In the genomic region with DNA sequence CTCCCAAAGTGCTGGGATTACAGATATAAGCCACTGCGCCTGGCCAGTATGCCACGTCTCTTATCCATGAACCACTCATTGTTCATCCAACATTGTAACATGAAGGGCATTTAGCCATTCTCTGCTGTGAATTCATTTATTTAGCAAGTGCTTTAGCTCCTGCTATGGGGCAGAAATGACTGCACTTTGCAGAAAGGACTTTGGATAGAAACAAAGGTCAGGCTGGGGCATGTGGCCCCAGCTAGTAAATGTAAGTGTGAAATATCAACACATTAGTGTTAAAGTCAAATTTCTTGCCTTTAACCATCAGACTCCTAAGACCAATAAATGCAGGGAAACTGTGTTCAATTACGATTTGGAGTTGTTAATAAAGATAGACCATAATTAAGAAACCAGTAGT, we compare ENCODE assay signal across 28 cellular contexts.
"Had no signal": no experiment of that assay in that cellular context is flagged by ENCODE, and none has a peak within 500 bp of the region (broad histone marks: within the 10 kb centered on the region; RNA-seq: fewer than 3 reads in every experiment).

No MANE protein-coding gene starts in this region.

- H3K9ac ChIP-seq: neural progenitor cell, parathyroid adenoma had no signal

- H3K9me3 Mint-ChIP-seq: natural killer cell; nephron; neural progenitor cell; stimulated activated effector memory CD8-positive, alpha-beta T cell treated with anti-CD3 and anti-CD28 coated beads, Interleukin-12 subunit alpha, Interleukin-12 subunit beta, amount 100 ng/mL, for 72 hours; stimulated activated naive CD8-positive, alpha-beta T cell treated with anti-CD3 and anti-CD28 coated beads, Interleukin-15, Interleukin-2, amounts not matched to agents 100 ng/mL and 50 ng/mL, for 24 hours had no signal

- H3K27ac ChIP-seq: neural progenitor cell, ovary, parathyroid adenoma, psoas muscle, skin epidermis, stomach, thoracic aorta, thyroid gland, tibial nerve, upper lobe of left lung, uterus had no signal

- H3K27me3 Mint-ChIP-seq: progenitor cell of endocrine pancreas had no signal

- H3K4me3 Mint-ChIP-seq: naive thymus-derived CD4-positive, alpha-beta T cell; natural killer cell; nephron; neural progenitor cell; stimulated activated effector memory CD8-positive, alpha-beta T cell treated with anti-CD3 and anti-CD28 coated beads, Interleukin-12 subunit alpha, Interleukin-12 subunit beta, amount 100 ng/mL, for 72 hours; stimulated activated naive B cell treated with anti-CD40 and anti-IgM and Interleukin-4, amounts not matched to agents 10 μg/mL and 1 μg/mL and 100 μg/mL, for 72 hours; stimulated activated naive CD8-positive, alpha-beta T cell treated with anti-CD3 and anti-CD28 coated beads, Interleukin-15, Interleukin-2, amounts not matched to agents 100 ng/mL and 50 ng/mL, for 24 hours had no signal

- H3K36me3 Mint-ChIP-seq: natural killer cell; neural progenitor cell; stimulated activated effector memory CD8-positive, alpha-beta T cell treated with anti-CD3 and anti-CD28 coated beads, Interleukin-12 subunit alpha, Interleukin-12 subunit beta, amount 100 ng/mL, for 72 hours had no signal

- H2AFZ ChIP-seq: neural progenitor cell, parathyroid adenoma had no signal

- H3K79me2 ChIP-seq: parathyroid adenoma had no signal

- H3K4me3 ChIP-seq: neural progenitor cell, ovary, psoas muscle, skin epidermis, stomach, thoracic aorta, thyroid gland, tibial nerve, upper lobe of left lung, uterus had no signal

- H3K4me2 ChIP-seq: neural progenitor cell had no signal

- H3K27me3 ChIP-seq: neural progenitor cell, ovary, stomach, thyroid gland, tibial nerve, upper lobe of left lung, uterus had no signal

- ATAC-seq: naive thymus-derived CD4-positive, alpha-beta T cell; natural killer cell; psoas muscle; right cardiac atrium; sciatic nerve; stimulated activated effector memory CD8-positive, alpha-beta T cell treated with anti-CD3 and anti-CD28 coated beads, Interleukin-12 subunit alpha, Interleukin-12 subunit beta, amount 100 ng/mL, for 72 hours; stimulated activated naive B cell treated with anti-CD40 and anti-IgM and Interleukin-4, amounts not matched to agents 10 μg/mL and 1 μg/mL and 100 μg/mL, for 72 hours had no signal

- H3K9me3 ChIP-seq: ovary, psoas muscle, stomach, thoracic aorta, thyroid gland, tibial nerve, upper lobe of left lung, uterus had no signal

- H3K4me1 ChIP-seq: neural progenitor cell, parathyroid adenoma, thyroid gland, tibial nerve, upper lobe of left lung had no signal

- H3K27ac Mint-ChIP-seq: naive thymus-derived CD4-positive, alpha-beta T cell; natural killer cell; nephron; neural progenitor cell; progenitor cell of endocrine pancreas; stimulated activated effector memory CD8-positive, alpha-beta T cell treated with anti-CD3 and anti-CD28 coated beads, Interleukin-12 subunit alpha, Interleukin-12 subunit beta, amount 100 ng/mL, for 72 hours; stimulated activated naive B cell treated with anti-CD40 and anti-IgM and Interleukin-4, amounts not matched to agents 10 μg/mL and 1 μg/mL and 100 μg/mL, for 72 hours; stimulated activated naive CD8-positive, alpha-beta T cell treated with anti-CD3 and anti-CD28 coated beads, Interleukin-15, Interleukin-2, amounts not matched to agents 100 ng/mL and 50 ng/mL, for 24 hours had no signal

- H3K36me3 ChIP-seq: neural progenitor cell, ovary, stomach, thoracic aorta, thyroid gland, tibial nerve, upper lobe of left lung, uterus had no signal

- H3K4me1 Mint-ChIP-seq: natural killer cell, neural progenitor cell had no signal

- DNase-seq: naive thymus-derived CD4-positive, alpha-beta T cell; natural killer cell; occipital lobe; ovary; posterior cingulate gyrus; psoas muscle; right cardiac atrium; stimulated activated CD4-positive, alpha-beta T cell treated with anti-CD3 and anti-CD28 coated beads, Interleukin-15, amount 100 ng/mL, for 24 hours; stimulated activated CD4-positive, alpha-beta T cell treated with anti-CD3 and anti-CD28 coated beads, Interleukin-2, amount 100 ng/mL, for 24 hours; stimulated activated CD4-positive, alpha-beta T cell treated with anti-CD3 and anti-CD28 coated beads, Interleukin-2, amount 100 ng/mL, for 48 hours; stimulated activated CD4-positive, alpha-beta T cell treated with anti-CD3 and anti-CD28 coated beads, Interleukin-4, amount 100 ng/mL, for 24 hours; stimulated activated naive B cell treated with anti-CD40 and anti-IgM and Interleukin-4, amounts not matched to agents 10 μg/mL and 1 μg/mL and 100 μg/mL, for 72 hours; stimulated activated naive CD4-positive, alpha-beta T cell treated with Interleukin-2 at 50 U/mL for 16 hours; stomach; thyroid gland; trophoblast cell; upper lobe of left lung; uterus had no signal
